In genomic region chr3:197598404-197598980, GRCh38 we compare ENCODE assay signal across 22 cellular contexts. TPM values are rescaled to one million over a fixed set of nuclear protein-coding genes. Genes with fewer than 3 reads are reported as not detected.
A peak's percentile ranks its signal among the peaks of the same experiment; 100 is the strongest.
DNase-seq lines count a peak whose midpoint lies in the region; ATAC-seq and TF ChIP-seq lines count a peak whose summit lies in the region.
"Had no signal": no experiment of that assay in that cellular context is flagged by ENCODE, and none has a peak within 500 bp of the region (broad histone marks: within the 10 kb centered on the region; RNA-seq: fewer than 3 reads in every experiment).

No MANE protein-coding gene starts in this region.

- no peak overlapping the region for H4K8ac ChIP-seq in mesenchymal stem cell (ENCODE audit: low read length)

- H2AFZ ChIP-seq in mesenchymal stem cell (ENCODE audit: low read depth, low read length) = no peak overlapping the region

- H3K27me3 Mint-ChIP-seq in activated CD8-positive, alpha-beta T cell treated with anti-CD3 and anti-CD28 coated beads, Interleukin-2, amount 10 ng/mL, durations not matched to agents 7 days and 5 days (ENCODE audit: low read depth) = no peaks in the 10 kb centered on the region
- H3K27me3 Mint-ChIP-seq in activated CD8-positive, alpha-beta T cell treated with anti-CD3 and anti-CD28 coated beads for 36 hours = no peaks in the 10 kb centered on the region
- H3K27me3 Mint-ChIP-seq in stimulated activated naive B cell treated with anti-CD40 and anti-IgM and Interleukin-4, amounts not matched to agents 10 μg/mL and 1 μg/mL and 100 μg/mL, for 72 hours = no peaks in the 10 kb centered on the region
- peaks cover 0 to 6% of the 10 kb centered on the region in 2 donors for H3K27me3 Mint-ChIP-seq in effector memory CD8-positive, alpha-beta T cell
- H3K27me3 Mint-ChIP-seq in activated CD8-positive, alpha-beta memory T cell treated with anti-CD3 and anti-CD28 coated beads, Interleukin-2, amount 10 ng/mL, durations not matched to agents 7 days and 5 days = peaks cover 11% of the 10 kb centered on the region
- H3K27me3 Mint-ChIP-seq: activated naive CD8-positive, alpha-beta T cell treated with anti-CD3 and anti-CD28 coated beads, Interleukin-2, amount 10 ng/mL, durations not matched to agents 7 days and 5 days had no signal

- CTCF ChIA-PET in activated CD8-positive, alpha-beta T cell treated with anti-CD3 and anti-CD28 coated beads, Interleukin-2, amount 10 ng/mL, durations not matched to agents 7 days and 5 days (lab: Charles Lee) = interaction anchor here (0.5 to 5.0 kb wide), 18 partner anchors 8 to 342 kb away, joined by 3 to 136 read pairs (median 7); no protein-coding TSS in a partner anchor
- CTCF ChIA-PET in activated CD8-positive, alpha-beta T cell treated with anti-CD3 and anti-CD28 coated beads for 36 hours (lab: Charles Lee) = interaction anchor here (0.9 to 4.4 kb wide), 24 partner anchors 11 to 730 kb away, joined by 3 to 96 read pairs (median 6); partner anchors contain the start of gene BDH1
- CTCF ChIA-PET in activated CD8-positive, alpha-beta memory T cell treated with anti-CD3 and anti-CD28 coated beads, Interleukin-2, amount 10 ng/mL, durations not matched to agents 7 days and 5 days (lab: Charles Lee) = interaction anchor here (0.9 to 4.4 kb wide), 31 partner anchors 9 to 347 kb away, joined by 3 to 57 read pairs (median 4); no protein-coding TSS in a partner anchor

- peaks cover 6% of the 10 kb centered on the region for H3K4me1 ChIP-seq in adipocyte (ENCODE audit: control insufficient read depth, insufficient read depth, low read length)
- H3K4me1 ChIP-seq in mesenchymal stem cell (ENCODE audit: control insufficient read depth, insufficient read depth, low read depth, low read length) = peaks cover 12% of the 10 kb centered on the region

- no peak overlapping the region for H2BK120ac ChIP-seq in mesenchymal stem cell (ENCODE audit: low read depth, low read length)

- no peaks in the 10 kb centered on the region for H3K9me3 ChIP-seq in adipocyte (ENCODE audit: control insufficient read depth, low read length)
- no peaks in the 10 kb centered on the region for H3K9me3 ChIP-seq in mesenchymal stem cell (ENCODE audit: control insufficient read depth, low read length)
- H3K9me3 ChIP-seq: ascending aorta, tibial nerve had no signal

- H3K4me3 ChIP-seq in adipocyte (ENCODE audit: low read length) = no peak overlapping the region
- no peak overlapping the region for H3K4me3 ChIP-seq in mesenchymal stem cell (ENCODE audit: insufficient read depth in 1 of 2, low read depth in 1 of 2, low read length in 2 of 2)
- H3K4me3 ChIP-seq: cardiac muscle cell, HAP-1, tibial nerve had no signal

- POLR2A ChIA-PET in activated CD8-positive, alpha-beta T cell treated with anti-CD3 and anti-CD28 coated beads, Interleukin-2, amount 10 ng/mL, durations not matched to agents 7 days and 5 days (lab: Charles Lee) = interaction anchor here (1.0 kb wide), 1 partner anchor 74 kb away, joined by 3 read pairs; no protein-coding TSS in a partner anchor
- POLR2A ChIA-PET in activated CD8-positive, alpha-beta T cell treated with anti-CD3 and anti-CD28 coated beads for 36 hours (lab: Charles Lee) = interaction anchor here (0.7 to 1.1 kb wide), 4 partner anchors 9 to 70 kb away, joined by 3 to 4 read pairs (median 3); no protein-coding TSS in a partner anchor

- 89% methylated on average over 13 of the region's 15 CpGs for WGBS in mesenchymal stem cell

- H4K91ac ChIP-seq in mesenchymal stem cell (ENCODE audit: low read length) = no peak overlapping the region

- peaks cover 50% of the 10 kb centered on the region for H3K4me1 Mint-ChIP-seq in activated CD8-positive, alpha-beta T cell treated with anti-CD3 and anti-CD28 coated beads, Interleukin-2, amount 10 ng/mL, durations not matched to agents 7 days and 5 days (ENCODE audit: low read depth)
- H3K4me1 Mint-ChIP-seq in activated CD8-positive, alpha-beta T cell treated with anti-CD3 and anti-CD28 coated beads for 36 hours (ENCODE audit: low read depth) = peaks cover 17% of the 10 kb centered on the region
- H3K4me1 Mint-ChIP-seq in stimulated activated naive B cell treated with anti-CD40 and anti-IgM and Interleukin-4, amounts not matched to agents 10 μg/mL and 1 μg/mL and 100 μg/mL, for 72 hours = peaks cover 6 to 8% of the 10 kb centered on the region in 2 donors
- peaks cover 5 to 6% of the 10 kb centered on the region in 2 donors for H3K4me1 Mint-ChIP-seq in effector memory CD8-positive, alpha-beta T cell (ENCODE audit: low read depth in 2 of 2)
- H3K4me1 Mint-ChIP-seq in activated CD8-positive, alpha-beta memory T cell treated with anti-CD3 and anti-CD28 coated beads, Interleukin-2, amount 10 ng/mL, durations not matched to agents 7 days and 5 days = peaks cover 8% of the 10 kb centered on the region

- no peak overlapping the region for H3K27ac Mint-ChIP-seq in activated CD8-positive, alpha-beta T cell treated with anti-CD3 and anti-CD28 coated beads, Interleukin-2, amount 10 ng/mL, durations not matched to agents 7 days and 5 days
- no peak overlapping the region for H3K27ac Mint-ChIP-seq in activated CD8-positive, alpha-beta T cell treated with anti-CD3 and anti-CD28 coated beads for 36 hours
- H3K27ac Mint-ChIP-seq in stimulated activated naive B cell treated with anti-CD40 and anti-IgM and Interleukin-4, amounts not matched to agents 10 μg/mL and 1 μg/mL and 100 μg/mL, for 72 hours = no peak overlapping the region
- H3K27ac Mint-ChIP-seq in effector memory CD8-positive, alpha-beta T cell = no peak overlapping the region
- H3K27ac Mint-ChIP-seq in activated CD8-positive, alpha-beta memory T cell treated with anti-CD3 and anti-CD28 coated beads, Interleukin-2, amount 10 ng/mL, durations not matched to agents 7 days and 5 days = no peak overlapping the region

- H2BK5ac ChIP-seq in mesenchymal stem cell (ENCODE audit: low read depth, low read length, poor library complexity, severe bottlenecking) = no peak overlapping the region

- peak; percentile 11 for DNase-seq in activated CD8-positive, alpha-beta T cell treated with anti-CD3 and anti-CD28 coated beads, Interleukin-2, amount 10 ng/mL, durations not matched to agents 7 days and 5 days
- DNase-seq in activated CD8-positive, alpha-beta T cell treated with anti-CD3 and anti-CD28 coated beads for 36 hours = no peak
- no peak for DNase-seq in adipocyte (ENCODE audit: low read depth)
- DNase-seq in mesenchymal stem cell = no peak
- no peak for DNase-seq in stimulated activated naive B cell treated with anti-CD40 and anti-IgM and Interleukin-4, amounts not matched to agents 10 μg/mL and 1 μg/mL and 100 μg/mL, for 72 hours
- DNase-seq in effector memory CD8-positive, alpha-beta T cell = no peak
- no peak for DNase-seq in H4 (ENCODE audit: low spot score)
- no peak for DNase-seq in activated CD8-positive, alpha-beta memory T cell treated with anti-CD3 and anti-CD28 coated beads, Interleukin-2, amount 10 ng/mL, durations not matched to agents 7 days and 5 days
- DNase-seq: DMS79 treated with DMSO at 0.1 percent for 48 hours; effector CD8-positive, alpha-beta T cell; GDM1; NCI-H1092; NCI-H1694 treated with DMSO at 0.1 percent for 48 hours; NCI-H2171; NCI-H510A had no signal

- H2BK15ac ChIP-seq in mesenchymal stem cell (ENCODE audit: low read depth, poor library complexity, severe bottlenecking) = no peak overlapping the region

- H3K79me1 ChIP-seq in mesenchymal stem cell (replicated peaks; ENCODE audit: low read length, poor library complexity, severe bottlenecking) = no peaks in the 10 kb centered on the region

- H3K27ac ChIP-seq in mesenchymal stem cell (ENCODE audit: low read length, poor library complexity, severe bottlenecking) = no peak overlapping the region
- H3K27ac ChIP-seq: ascending aorta, cardiac muscle cell had no signal

- peak overlapping the region; percentile 35 for H3K4me2 ChIP-seq in mesenchymal stem cell (ENCODE audit: low read length, poor library complexity, severe bottlenecking)

- H3K4me3 Mint-ChIP-seq in activated CD8-positive, alpha-beta T cell treated with anti-CD3 and anti-CD28 coated beads, Interleukin-2, amount 10 ng/mL, durations not matched to agents 7 days and 5 days = no peak overlapping the region
- no peak overlapping the region for H3K4me3 Mint-ChIP-seq in activated CD8-positive, alpha-beta T cell treated with anti-CD3 and anti-CD28 coated beads for 36 hours
- no peak overlapping the region for H3K4me3 Mint-ChIP-seq in stimulated activated naive B cell treated with anti-CD40 and anti-IgM and Interleukin-4, amounts not matched to agents 10 μg/mL and 1 μg/mL and 100 μg/mL, for 72 hours
- no peak overlapping the region for H3K4me3 Mint-ChIP-seq in effector memory CD8-positive, alpha-beta T cell
- H3K4me3 Mint-ChIP-seq in activated CD8-positive, alpha-beta memory T cell treated with anti-CD3 and anti-CD28 coated beads, Interleukin-2, amount 10 ng/mL, durations not matched to agents 7 days and 5 days = no peak overlapping the region
- H3K4me3 Mint-ChIP-seq: activated naive CD8-positive, alpha-beta T cell treated with anti-CD3 and anti-CD28 coated beads, Interleukin-2, amount 10 ng/mL, durations not matched to agents 7 days and 5 days; activated T-cell treated with anti-CD3 and anti-CD28 coated beads, Interleukin-2, amount 50 U/mL, for 4 hours had no signal

- peak overlapping the region; percentile 42 for H3K9ac ChIP-seq in adipocyte (ENCODE audit: low read length)
- peak overlapping the region; percentile 68 for H3K9ac ChIP-seq in mesenchymal stem cell (ENCODE audit: low read length)

- no peaks in the 10 kb centered on the region for H3K9me3 Mint-ChIP-seq in activated CD8-positive, alpha-beta T cell treated with anti-CD3 and anti-CD28 coated beads, Interleukin-2, amount 10 ng/mL, durations not matched to agents 7 days and 5 days (ENCODE audit: insufficient read depth)
- H3K9me3 Mint-ChIP-seq in activated CD8-positive, alpha-beta T cell treated with anti-CD3 and anti-CD28 coated beads for 36 hours = no peaks in the 10 kb centered on the region
- H3K9me3 Mint-ChIP-seq in stimulated activated naive B cell treated with anti-CD40 and anti-IgM and Interleukin-4, amounts not matched to agents 10 μg/mL and 1 μg/mL and 100 μg/mL, for 72 hours = no peaks in the 10 kb centered on the region
- H3K9me3 Mint-ChIP-seq in effector memory CD8-positive, alpha-beta T cell = no peaks in the 10 kb centered on the region
- H3K9me3 Mint-ChIP-seq in activated CD8-positive, alpha-beta memory T cell treated with anti-CD3 and anti-CD28 coated beads, Interleukin-2, amount 10 ng/mL, durations not matched to agents 7 days and 5 days (ENCODE audit: low read depth) = no peaks in the 10 kb centered on the region
- H3K9me3 Mint-ChIP-seq: activated naive CD8-positive, alpha-beta T cell treated with anti-CD3 and anti-CD28 coated beads, Interleukin-2, amount 10 ng/mL, durations not matched to agents 7 days and 5 days; activated T-cell treated with anti-CD3 and anti-CD28 coated beads, Interleukin-2, amount 50 U/mL, for 4 hours; naive B cell had no signal

- H3K18ac ChIP-seq in mesenchymal stem cell (ENCODE audit: low read depth in 1 of 2, low read length in 2 of 2) = no peak overlapping the region

- H3K36me3 ChIP-seq in adipocyte (ENCODE audit: control insufficient read depth, insufficient read depth, low read length, severe bottlenecking) (no peaks in the 10 kb centered on the region), mesenchymal stem cell (ENCODE audit: control insufficient read depth in 1 of 2, insufficient read depth in 2 of 2, low read depth in 1 of 2, low read length in 2 of 2) (peaks cover 4 to 6% of the 10 kb centered on the region in 2 experiments)
- H3K36me3 ChIP-seq: ascending aorta, HAP-1 had no signal

- H2BK12ac ChIP-seq in mesenchymal stem cell (ENCODE audit: low read length in 2 of 2) = no peak overlapping the region

- H3K27me3 ChIP-seq in adipocyte (replicated peaks; ENCODE audit: control insufficient read depth, insufficient read depth, low read length) = no peaks in the 10 kb centered on the region
- no peaks in the 10 kb centered on the region for H3K27me3 ChIP-seq in mesenchymal stem cell (ENCODE audit: control insufficient read depth in 1 of 2, insufficient read depth in 1 of 2, low read length in 2 of 2)
- H3K27me3 ChIP-seq: ascending aorta, cardiac muscle cell, tibial nerve had no signal

- no peak for TF ChIP-seq CTCF in activated CD8-positive, alpha-beta T cell treated with anti-CD3 and anti-CD28 coated beads for 36 hours (IDR thresholded peaks at IDR 0.05)

- H2AK5ac ChIP-seq in mesenchymal stem cell (ENCODE audit: low read length, severe bottlenecking) = no peak overlapping the region

- H3K4ac ChIP-seq in mesenchymal stem cell (ENCODE audit: low read depth in 1 of 2, low read length in 2 of 2) = no peak overlapping the region

- no peak for ATAC-seq in activated CD8-positive, alpha-beta T cell treated with anti-CD3 and anti-CD28 coated beads, Interleukin-2, amount 10 ng/mL, durations not matched to agents 7 days and 5 days
- ATAC-seq in activated CD8-positive, alpha-beta T cell treated with anti-CD3 and anti-CD28 coated beads for 36 hours = no peak
- no peak for ATAC-seq in stimulated activated naive B cell treated with anti-CD40 and anti-IgM and Interleukin-4, amounts not matched to agents 10 μg/mL and 1 μg/mL and 100 μg/mL, for 72 hours (replicated peaks)
- ATAC-seq in effector memory CD8-positive, alpha-beta T cell (replicated peaks) = no peak
- no peak for ATAC-seq in activated CD8-positive, alpha-beta memory T cell treated with anti-CD3 and anti-CD28 coated beads, Interleukin-2, amount 10 ng/mL, durations not matched to agents 7 days and 5 days

- H3K14ac ChIP-seq in mesenchymal stem cell (ENCODE audit: low read length in 2 of 2) = no peak overlapping the region

- no peak overlapping the region for H3K23ac ChIP-seq in mesenchymal stem cell (ENCODE audit: low read length in 2 of 2)

- intact Hi-C loops in activated CD8-positive, alpha-beta T cell treated with anti-CD3 and anti-CD28 coated beads for 36 hours (cut with micrococcal nuclease) = no loop called here

- H3K36me3 Mint-ChIP-seq in activated CD8-positive, alpha-beta T cell treated with anti-CD3 and anti-CD28 coated beads, Interleukin-2, amount 10 ng/mL, durations not matched to agents 7 days and 5 days (ENCODE audit: low read depth) = peaks cover 21% of the 10 kb centered on the region
- H3K36me3 Mint-ChIP-seq in activated CD8-positive, alpha-beta T cell treated with anti-CD3 and anti-CD28 coated beads for 36 hours (ENCODE audit: low read depth) = no peaks in the 10 kb centered on the region
- H3K36me3 Mint-ChIP-seq in stimulated activated naive B cell treated with anti-CD40 and anti-IgM and Interleukin-4, amounts not matched to agents 10 μg/mL and 1 μg/mL and 100 μg/mL, for 72 hours = peaks cover 6 to 15% of the 10 kb centered on the region in 2 donors
- H3K36me3 Mint-ChIP-seq in effector memory CD8-positive, alpha-beta T cell (ENCODE audit: insufficient read depth) = no peaks in the 10 kb centered on the region
- no peaks in the 10 kb centered on the region for H3K36me3 Mint-ChIP-seq in activated CD8-positive, alpha-beta memory T cell treated with anti-CD3 and anti-CD28 coated beads, Interleukin-2, amount 10 ng/mL, durations not matched to agents 7 days and 5 days
- H3K36me3 Mint-ChIP-seq: naive B cell had no signal

RNA-seq across cellular contexts. Expression of gene BDH1, which starts 42.7 kb away (rescaled TPM):
- 100 to 1,000 TPM; 166 to 171 TPM for total RNA-seq in activated CD8-positive, alpha-beta T cell treated with anti-CD3 and anti-CD28 coated beads, Interleukin-2, amount 10 ng/mL, durations not matched to agents 7 days and 5 days
- 100 to 1,000 TPM; 118 to 126 TPM for total RNA-seq in activated CD8-positive, alpha-beta T cell treated with anti-CD3 and anti-CD28 coated beads for 36 hours
- polyA plus RNA-seq in mesenchymal stem cell (2013, experiment 1 of 2) = 2.1 TPM
- polyA plus RNA-seq in mesenchymal stem cell (2013, experiment 2 of 2) = 2.0 TPM
- total RNA-seq in H4 (2014; rRNA removed; shearing (Covaris generic)) = 4.9 and 9.4 TPM in 2 replicates
- 10 to 100 TPM; 75.8 to 80.9 TPM for total RNA-seq in activated CD8-positive, alpha-beta memory T cell treated with anti-CD3 and anti-CD28 coated beads, Interleukin-2, amount 10 ng/mL, durations not matched to agents 7 days and 5 days
- total RNA-seq: ascending aorta had no signal
